In the genomic region with DNA sequence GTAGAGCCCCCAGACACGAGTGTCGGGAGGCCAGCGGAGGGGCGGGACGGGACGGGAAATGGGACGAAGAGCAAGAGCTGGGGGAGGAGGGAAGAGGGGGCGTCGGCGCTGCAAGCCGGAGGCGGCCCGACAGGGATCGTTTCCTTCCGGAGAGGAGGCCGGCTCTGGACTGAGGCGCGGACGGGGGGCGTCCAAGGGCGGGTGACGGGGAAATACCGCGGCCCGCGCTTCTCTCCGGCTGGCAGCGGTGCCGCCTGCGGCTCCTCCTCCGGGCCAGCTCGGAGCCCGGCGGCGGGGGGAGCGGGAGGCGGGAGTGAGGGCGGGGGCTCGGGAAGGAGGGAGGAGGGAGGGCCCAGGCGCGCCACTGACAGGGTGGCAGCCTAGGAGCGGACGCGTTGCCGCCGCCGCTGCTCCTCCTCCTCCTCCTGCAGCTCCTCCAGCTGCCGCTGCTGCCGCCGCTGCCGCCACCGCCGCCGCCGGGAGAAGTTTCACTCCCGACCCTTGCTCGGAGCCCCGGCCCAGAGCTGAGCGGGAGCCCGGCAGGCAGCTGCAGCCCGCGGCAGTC, we compare ENCODE assay signal across 8 cellular contexts. TPM values are rescaled to one million over a fixed set of nuclear protein-coding genes. Genes with fewer than 3 reads are reported as not detected.
A peak's percentile ranks its signal among the peaks of the same experiment; 100 is the strongest.
DNase-seq lines count a peak whose midpoint lies in the region; ATAC-seq and TF ChIP-seq lines count a peak whose summit lies in the region.

TSS of gene CHSY3 (plus strand) at position 364 of the 565 bp plus-strand sequence.

- ATAC-seq in HG02763 (IDR thresholded peaks at IDR 0.05; ENCODE audit: unreplicated experiment): peak; percentile 50

- intact Hi-C loops in stomach (cut with DNase I; ENCODE audit: low total_unique reads): no loop called here

- no peak for TF ChIP-seq EP300 in stomach (IDR thresholded peaks at IDR 0.05)

- 0 to 1% (median 0%) methylated on average over 15 to 59 of the region's 62 CpGs for WGBS in stomach, 5 donors

- H3K27me3 ChIP-seq in fibroblast of lung (ENCODE audit: control insufficient read depth, insufficient read depth, low read length): peaks cover 5% of the 10 kb centered on the region
- H3K27me3 ChIP-seq in stomach: peaks cover 0 to 53% (median 25%) of the 10 kb centered on the region in 3 donors

- H3K9ac ChIP-seq in fibroblast of lung (ENCODE audit: insufficient read depth, low read length): peak within 1 kb of the TSS; percentile 20

- TF ChIP-seq POLR2A in stomach (IDR thresholded peaks at IDR 0.05): no peak

- no peaks in the 10 kb centered on the region for H3K79me2 ChIP-seq in fibroblast of lung (ENCODE audit: control insufficient read depth, insufficient read depth, low read length)

- H3K9me3 ChIP-seq in fibroblast of lung (ENCODE audit: control insufficient read depth, insufficient read depth, low read depth, low read length): no peaks in the 10 kb centered on the region
- H3K9me3 ChIP-seq in stomach: no peaks in the 10 kb centered on the region

- no peak for TF ChIP-seq CTCF in fibroblast of lung (conservative IDR thresholded peaks at IDR 0.05 in 1 of 2, IDR thresholded peaks at IDR 0.05 in 1 of 2; ENCODE audit: low read depth in 1 of 2, low read length in 2 of 2)
- TF ChIP-seq CTCF in stomach (IDR thresholded peaks at IDR 0.05): no peak

- H3K4me2 ChIP-seq in fibroblast of lung (ENCODE audit: extremely low read depth, insufficient read depth, low read length): peak within 1 kb of the TSS; percentile 89

- H4K20me1 ChIP-seq in fibroblast of lung (ENCODE audit: control insufficient read depth, extremely low read depth, insufficient read depth, low read length): no peaks in the 10 kb centered on the region

- no peaks in the 10 kb centered on the region for H3K36me3 ChIP-seq in fibroblast of lung (ENCODE audit: control insufficient read depth, insufficient read depth, low read length)
- no peaks in the 10 kb centered on the region for H3K36me3 ChIP-seq in stomach

- peaks cover 9% of the 10 kb centered on the region for H3K4me1 ChIP-seq in fibroblast of lung (ENCODE audit: control insufficient read depth, extremely low read depth, insufficient read depth, low read length)
- H3K4me1 ChIP-seq in stomach: peaks cover 7 to 34% (median 29%) of the 10 kb centered on the region in 4 donors

- no peak within 1 kb of the TSS for H3K27ac ChIP-seq in fibroblast of lung (ENCODE audit: insufficient read depth, low read length)
- peak within 1 kb of the TSS; percentile 57 to 83 (median 81) for H3K27ac ChIP-seq in stomach

- peak within 1 kb of the TSS; percentile 52 to 61 (median 56) for H3K4me3 ChIP-seq in fibroblast of lung (replicated peaks in 1 of 4; ENCODE audit: control extremely low read depth in 1 of 4, insufficient read depth in 1 of 4, low read depth in 3 of 4, low read length in 4 of 4)
- peak within 1 kb of the TSS; percentile 68 to 91 (median 70) for H3K4me3 ChIP-seq in stomach

- peak; percentile 67 for DNase-seq in activated CD8-positive, alpha-beta memory T cell treated with anti-CD3 and anti-CD28 coated beads for 24 hours
- DNase-seq in activated CD8-positive, alpha-beta memory T cell treated with anti-CD3 and anti-CD28 coated beads, Interleukin-2, amount 50 U/mL, for 4 hours: no peak
- peak; percentile 56 for DNase-seq in NCI-H2171 (lab: John Stamatoyannopoulos, UW)
- peak; percentile 69 for DNase-seq in activated CD8-positive, alpha-beta memory T cell treated with anti-CD3 and anti-CD28 coated beads, Interleukin-2, amount 50 U/mL, for 48 hours
- peak; percentile 69 to 86 for DNase-seq in fibroblast of lung (ENCODE audit: low read depth in 2 of 2)
- DNase-seq in mucosa of gallbladder (ENCODE audit: low spot score): peak; percentile 83
- peak; percentile 80 for DNase-seq in stomach

- peak within 1 kb of the TSS; percentile 83 for H2AFZ ChIP-seq in fibroblast of lung (ENCODE audit: low read length)

RNA-seq across cellular contexts. Expression of gene CHSY3, which starts in this region (rescaled TPM):
- total RNA-seq in fibroblast of lung (0.99 and 1.3 TPM in 2 replicates), mucosa of gallbladder (3.1 TPM), stomach (1 to 10 TPM in 3 of 5 donors, under 1 TPM in 1, not detected in 1; under 0.01 to 6.1 (median 2.2) TPM)
- polyA plus RNA-seq in fibroblast of lung (0.51 and 0.76 TPM in 2 replicates), stomach (under 1 TPM; 0.15 to 0.31 (median 0.25) TPM)
- polyA plus RNA-seq in fibroblast of lung (2012): 0.61 and 0.76 TPM in 2 replicates
- 0.55 TPM in 1 of 2 replicates, not detected in the other for polyA minus RNA-seq in fibroblast of lung (ENCODE audit: low replicate concordance)
